Comparison of ENCODE assay signal across 17 cellular contexts in the genomic region with DNA sequence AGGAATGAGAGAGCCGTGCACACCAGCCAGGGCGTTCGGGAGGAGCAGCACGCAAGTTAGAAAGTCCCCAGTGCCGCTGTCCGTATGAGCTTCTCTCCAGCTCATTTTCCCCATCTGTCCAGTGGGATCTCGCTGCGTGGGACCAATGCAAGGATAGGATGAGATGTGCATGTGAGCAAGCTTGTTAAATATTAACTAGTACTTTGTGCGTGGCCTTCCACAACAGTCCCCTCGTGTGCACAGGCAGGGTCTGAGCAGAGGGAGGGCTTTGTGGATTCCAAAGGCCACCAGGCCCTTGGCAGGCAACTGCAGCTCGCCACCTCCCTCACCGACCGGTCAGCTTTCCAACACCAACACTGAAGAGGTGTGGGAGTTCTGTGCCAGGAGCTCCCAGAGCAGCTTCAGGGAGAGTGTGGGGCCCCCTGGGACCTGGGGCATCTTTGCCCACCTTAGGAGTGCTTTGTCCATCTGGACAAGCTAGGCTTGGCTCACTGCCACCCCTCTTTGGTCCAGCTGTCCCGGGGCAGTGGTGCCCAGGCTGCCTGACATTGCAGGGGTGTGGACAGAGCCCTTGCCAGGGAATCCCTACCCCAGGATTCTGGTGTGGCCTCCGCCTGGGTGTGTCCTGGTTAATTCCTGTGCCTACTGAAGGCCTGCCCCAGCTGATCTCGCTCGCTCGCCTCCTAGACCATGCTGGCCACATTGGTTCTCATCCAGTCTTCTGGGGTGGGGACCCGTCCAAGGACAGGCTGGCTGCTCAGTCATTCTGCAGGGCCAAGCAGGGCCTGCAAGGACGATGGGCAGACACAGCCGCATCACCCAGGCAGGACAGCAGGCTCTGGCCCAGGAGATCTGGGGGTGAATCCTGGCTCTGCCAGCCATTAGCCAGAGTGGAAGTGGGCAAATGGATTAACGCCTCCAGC. TPM values are rescaled to one million over a fixed set of nuclear protein-coding genes. Genes with fewer than 3 reads are reported as not detected.
A peak's percentile ranks its signal among the peaks of the same experiment; 100 is the strongest.
DNase-seq lines count a peak whose midpoint lies in the region; ATAC-seq, FAIRE-seq and TF ChIP-seq lines count a peak whose summit lies in the region.
"Had no signal": no experiment of that assay in that cellular context is flagged by ENCODE, and none has a peak within 500 bp of the region (broad histone marks: within the 10 kb centered on the region; RNA-seq: fewer than 3 reads in every experiment).

No MANE protein-coding gene starts in this region.

- FAIRE-seq in small intestine (lab: Jason Lieb, UNC) = no peak
- FAIRE-seq: GM12878, RCC 7860 had no signal

- 76 to 80% (median 79%) methylated on average over 21 to 22 of the region's 22 CpGs for WGBS in small intestine, 3 donors
- WGBS in sigmoid colon, 2 donors = 82 to 87% methylated on average over 22 of the region's 22 CpGs
- 93 to 95% methylated on average over 12 to 21 of the region's 22 CpGs for WGBS in testis, 2 donors

- H3K36me3 ChIP-seq in small intestine (ENCODE audit: control insufficient read depth in 2 of 2, insufficient read depth in 2 of 2, low read length in 2 of 2) (peaks cover 6 to 7% of the 10 kb centered on the region in 2 donors), sigmoid colon (peaks cover 21 to 73% (median 49%) of the 10 kb centered on the region in 4 donors), testis (ENCODE audit: low read depth, missing control alignments) (no peaks in the 10 kb centered on the region)

- CTCF ChIA-PET in WTC11 (lab: Charles Lee) = interaction anchor here (0.8 kb wide), 1 partner anchor 23 kb away, joined by 3 read pairs; no protein-coding TSS in a partner anchor

- no peaks in the 10 kb centered on the region for H3K27me3 Mint-ChIP-seq in WTC11 (ENCODE audit: low read depth)
- peaks cover 18% of the 10 kb centered on the region for H3K27me3 Mint-ChIP-seq in glutamatergic neuron (ENCODE audit: unreplicated experiment)
- peaks cover 13% of the 10 kb centered on the region for H3K27me3 Mint-ChIP-seq in nephron progenitor cell (ENCODE audit: low read depth, poor library complexity)

- no peak for ATAC-seq in WTC11
- ATAC-seq in sciatic nerve = no peak
- ATAC-seq: GM12878 had no signal

- H3K4me1 ChIP-seq in small intestine (ENCODE audit: control insufficient read depth in 2 of 2, insufficient read depth in 1 of 2, low read depth in 1 of 2, low read length in 1 of 2) (peaks cover 0 to 2% of the 10 kb centered on the region in 2 donors), sigmoid colon (peaks cover 0 to 69% (median 58%) of the 10 kb centered on the region in 4 donors), testis (peaks cover 11% of the 10 kb centered on the region)

- 0 out of 2 replicates have a peak overlapping the region, but pooled peaks have one; percentile 23 for H3K27ac Mint-ChIP-seq in WTC11
- H3K27ac Mint-ChIP-seq in glutamatergic neuron (ENCODE audit: unreplicated experiment) = peak overlapping the region; percentile 43
- H3K27ac Mint-ChIP-seq in nephron progenitor cell = no peak overlapping the region

- no peak for TF ChIP-seq CTCF in WTC11 (IDR thresholded peaks at IDR 0.05)
- TF ChIP-seq CTCF in glutamatergic neuron (IDR thresholded peaks at IDR 0.05; ENCODE audit: partially characterized antibody, unreplicated experiment) = no peak
- no peak for TF ChIP-seq CTCF in nephron progenitor cell (IDR thresholded peaks at IDR 0.05)
- TF ChIP-seq CTCF in sigmoid colon (IDR thresholded peaks at IDR 0.05) = no peak
- no peak for TF ChIP-seq CTCF in testis (IDR thresholded peaks at IDR 0.05)

- H3K36me3 Mint-ChIP-seq in WTC11 (peaks cover 39% of the 10 kb centered on the region), glutamatergic neuron (ENCODE audit: unreplicated experiment) (peaks cover 14% of the 10 kb centered on the region), nephron progenitor cell (ENCODE audit: low read depth) (peaks cover 5% of the 10 kb centered on the region)

- POLR2A ChIA-PET in WTC11 (lab: Charles Lee) = no interaction called here

- intact Hi-C loops in sigmoid colon (cut with DNase I) (no loop called here), testis (cut with DNase I; ENCODE audit: low total_unique reads) (no loop called here), sciatic nerve (cut with DNase I) (loop anchor here (2.0 kb wide), 1 partner anchor 53 kb away; no protein-coding TSS in a partner anchor)

- no peaks in the 10 kb centered on the region for H3K9me3 Mint-ChIP-seq in WTC11
- peaks cover 32% of the 10 kb centered on the region for H3K9me3 Mint-ChIP-seq in glutamatergic neuron (ENCODE audit: unreplicated experiment)
- H3K9me3 Mint-ChIP-seq in nephron progenitor cell = no peaks in the 10 kb centered on the region

- H3K9me3 ChIP-seq in small intestine (ENCODE audit: control insufficient read depth, low read depth) = no peaks in the 10 kb centered on the region
- no peaks in the 10 kb centered on the region for H3K9me3 ChIP-seq in sigmoid colon
- H3K9me3 ChIP-seq in testis = no peaks in the 10 kb centered on the region

- H3K27me3 ChIP-seq in small intestine (ENCODE audit: control insufficient read depth in 2 of 2, insufficient read depth in 2 of 2, low read length in 2 of 2) = no peaks in the 10 kb centered on the region
- H3K27me3 ChIP-seq in sigmoid colon = no peaks in the 10 kb centered on the region
- no peaks in the 10 kb centered on the region for H3K27me3 ChIP-seq in testis

- no peak overlapping the region for H3K4me3 ChIP-seq in small intestine (ENCODE audit: low read depth in 1 of 2, low read length in 2 of 2)
- H3K4me3 ChIP-seq in sigmoid colon = no peak overlapping the region
- H3K4me3 ChIP-seq in testis = no peak overlapping the region
- H3K4me3 ChIP-seq: GM12878, GM23248 had no signal

- no peak for DNase-seq in WTC11 (ENCODE audit: low spot score)
- no peak for DNase-seq in glutamatergic neuron
- DNase-seq in nephron progenitor cell = no peak
- peak; percentile 19 for DNase-seq in small intestine
- DNase-seq in sigmoid colon = no peak
- no peak for DNase-seq in testis
- DNase-seq in sciatic nerve (ENCODE audit: low spot score) = no peak
- DNase-seq: DND-41, GDM1, GM23248, HCEC 1CT, NCI-H1092, NCI-H146, NCI-H2227 treated with DMSO at 0.1 percent for 48 hours, SHP77 treated with DMSO at 0.1 percent for 48 hours had no signal

- no peak for TF ChIP-seq POLR2A in sigmoid colon (IDR thresholded peaks at IDR 0.05)
- no peak for TF ChIP-seq POLR2A in testis (IDR thresholded peaks at IDR 0.05)

- H3K4me1 Mint-ChIP-seq in WTC11 (peaks cover 31% of the 10 kb centered on the region), glutamatergic neuron (ENCODE audit: low read depth, unreplicated experiment) (peaks cover 25% of the 10 kb centered on the region), nephron progenitor cell (peaks cover 59% of the 10 kb centered on the region)

- no peak for TF ChIP-seq EP300 in sigmoid colon (IDR thresholded peaks at IDR 0.05)

- H3K27ac ChIP-seq in small intestine (ENCODE audit: low read depth in 1 of 2, low read length in 1 of 2) (no peak overlapping the region), sigmoid colon (no peak overlapping the region), testis (no peak overlapping the region)
- H3K27ac ChIP-seq: GM23248 had no signal

- H3K4me3 Mint-ChIP-seq in WTC11 (no peak overlapping the region), glutamatergic neuron (ENCODE audit: unreplicated experiment) (peak overlapping the region; percentile 96), nephron progenitor cell (peak overlapping the region; percentile 23)

TF ChIP-seq in WTC11, 78 proteins besides CTCF, POLR2A, EP300 and RAD21:
- 0 out of 2 replicates have a peak, but pooled peaks have one; percentile 7 for TF ChIP-seq ZNF121 (CRISPR knock-in tag; IDR thresholded peaks at IDR 0.05)
- TF ChIP-seq, protein P1, sequence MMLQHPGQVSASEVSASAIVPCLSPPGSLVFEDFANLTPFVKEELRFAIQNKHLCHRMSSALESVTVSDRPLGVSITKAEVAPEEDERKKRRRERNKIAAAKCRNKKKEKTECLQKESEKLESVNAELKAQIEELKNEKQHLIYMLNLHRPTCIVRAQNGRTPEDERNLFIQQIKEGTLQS (CRISPR knock-in tag; conservative IDR thresholded peaks at IDR 0.05) = no peak
- TF ChIP-seq, protein P2, sequence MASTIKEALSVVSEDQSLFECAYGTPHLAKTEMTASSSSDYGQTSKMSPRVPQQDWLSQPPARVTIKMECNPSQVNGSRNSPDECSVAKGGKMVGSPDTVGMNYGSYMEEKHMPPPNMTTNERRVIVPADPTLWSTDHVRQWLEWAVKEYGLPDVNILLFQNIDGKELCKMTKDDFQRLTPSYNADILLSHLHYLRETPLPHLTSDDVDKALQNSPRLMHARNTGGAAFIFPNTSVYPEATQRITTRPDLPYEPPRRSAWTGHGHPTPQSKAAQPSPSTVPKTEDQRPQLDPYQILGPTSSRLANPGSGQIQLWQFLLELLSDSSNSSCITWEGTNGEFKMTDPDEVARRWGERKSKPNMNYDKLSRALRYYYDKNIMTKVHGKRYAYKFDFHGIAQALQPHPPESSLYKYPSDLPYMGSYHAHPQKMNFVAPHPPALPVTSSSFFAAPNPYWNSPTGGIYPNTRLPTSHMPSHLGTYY (CRISPR knock-in tag; IDR thresholded peaks at IDR 0.05) = no peak
- no peak for TF ChIP-seq JAZF1 (CRISPR knock-in tag; IDR thresholded peaks at IDR 0.05)
- TF ChIP-seq CREM (CRISPR knock-in tag; IDR thresholded peaks at IDR 0.05) = no peak
- no peak for TF ChIP-seq SMAD4 (CRISPR knock-in tag; IDR thresholded peaks at IDR 0.05)
- 0 out of 2 replicates have a peak, but pooled peaks have one; percentile 45 for TF ChIP-seq GABPB1 (CRISPR knock-in tag; IDR thresholded peaks at IDR 0.05)

RNA-seq across cellular contexts. Expression of a gene that starts 5.3 kb away (rescaled TPM):
- total RNA-seq in WTC11 (2021) (48.0 to 64.9 TPM (median 49.1 TPM) in 3 replicates), glutamatergic neuron (ENCODE audit: unreplicated experiment) (199 TPM), sigmoid colon (10 to 100 TPM; 18.4 to 51.3 (median 23.3) TPM), testis (10 to 100 TPM; 34.0 to 36.7 TPM), sciatic nerve (57.0 TPM)
- polyA plus RNA-seq in small intestine (10 to 100 TPM; 19.7 to 35.1 (median 29.1) TPM), sigmoid colon (10 to 100 TPM in 2 of 3 donors, 1 to 10 TPM in 1; 3.0 to 27.5 (median 10.4) TPM), testis (ENCODE audit: insufficient read depth, low read depth, low replicate concordance) (14.0 TPM)
- polyA plus RNA-seq: GM12878 had no signal
